ENCODE assay signal across 8 cellular contexts in genomic region chr17:59892251-59892848, GRCh38. TPM values are rescaled to one million over a fixed set of nuclear protein-coding genes. Genes with fewer than 3 reads are reported as not detected.
DNase-seq lines count a peak whose midpoint lies in the region; ATAC-seq and TF ChIP-seq lines count a peak whose summit lies in the region.

No MANE protein-coding gene starts in this region.

- H3K27ac Mint-ChIP-seq in nephron progenitor cell, result peak overlapping the region; percentile 97

- DNase-seq in SK-N-DZ (ENCODE audit: low spot score), result peak; percentile 10
- DNase-seq in epithelial cell of esophagus (ENCODE audit: low read depth), result no peak
- DNase-seq in nephron progenitor cell, result peak; percentile 55
- no peak for DNase-seq in NCI-H345 (lab: John Stamatoyannopoulos, UW)
- no peak for DNase-seq in GM20000 (ENCODE audit: low spot score)
- no peak for DNase-seq in NCI-H774 (lab: John Stamatoyannopoulos, UW)

- ATAC-seq in GM18511 (IDR thresholded peaks at IDR 0.05; ENCODE audit: unreplicated experiment) (peak; percentile 62), HG02798 (IDR thresholded peaks at IDR 0.05; ENCODE audit: poor library complexity, unreplicated experiment) (peak; percentile 56)

- H3K4me3 ChIP-seq in epithelial cell of esophagus (ENCODE audit: low read length), result peak overlapping the region; percentile 88

- no peaks in the 10 kb centered on the region for H3K9me3 Mint-ChIP-seq in nephron progenitor cell

- no peaks in the 10 kb centered on the region for H3K27me3 Mint-ChIP-seq in nephron progenitor cell (ENCODE audit: low read depth, poor library complexity)

- peak overlapping the region; percentile 97 for H3K4me3 Mint-ChIP-seq in nephron progenitor cell

- no peak for TF ChIP-seq CTCF in epithelial cell of esophagus (IDR thresholded peaks at IDR 0.05; ENCODE audit: insufficient read depth, low read depth, low read length, missing control alignments)
- TF ChIP-seq CTCF in nephron progenitor cell (IDR thresholded peaks at IDR 0.05), result no peak
- TF ChIP-seq CTCF in GM20000 (IDR thresholded peaks at IDR 0.05; ENCODE audit: extremely low read depth, missing control alignments), result no peak

- H3K4me1 Mint-ChIP-seq in nephron progenitor cell, result peaks cover 33% of the 10 kb centered on the region

- H3K36me3 Mint-ChIP-seq in nephron progenitor cell (ENCODE audit: low read depth), result peaks cover 24% of the 10 kb centered on the region

RNA-seq across cellular contexts. Expression of gene TUBD1, which starts 0.4 kb away (rescaled TPM):
- 14.4 and 15.0 TPM in 2 replicates for polyA plus RNA-seq in SK-N-DZ (2014; cell fraction: cytosol; rRNA removed)
- 4.5 and 5.9 TPM in 2 replicates for polyA plus RNA-seq in SK-N-DZ (2014; cell fraction: nucleus; rRNA removed)

RNA-seq across cellular contexts. Expression of gene RPS6KB1, which starts 0.6 kb away (rescaled TPM):
- polyA plus RNA-seq in SK-N-DZ (2014; cell fraction: cytosol; rRNA removed), result 17.2 and 32.1 TPM in 2 replicates
- 24.0 and 24.8 TPM in 2 replicates for polyA plus RNA-seq in SK-N-DZ (2014; cell fraction: nucleus; rRNA removed)

Comparison
In these comparisons a context has a peak if more than half of its experiments do, and no peak if none do; other contexts are left out.
1. DNase-seq: peak in SK-N-DZ (single experiment) and nephron progenitor cell (single experiment); none in epithelial cell of esophagus (single experiment), NCI-H345 (single experiment), GM20000 (single experiment) and NCI-H774 (single experiment).